8 cellular contexts compared by ENCODE assay signal in the genomic region with DNA sequence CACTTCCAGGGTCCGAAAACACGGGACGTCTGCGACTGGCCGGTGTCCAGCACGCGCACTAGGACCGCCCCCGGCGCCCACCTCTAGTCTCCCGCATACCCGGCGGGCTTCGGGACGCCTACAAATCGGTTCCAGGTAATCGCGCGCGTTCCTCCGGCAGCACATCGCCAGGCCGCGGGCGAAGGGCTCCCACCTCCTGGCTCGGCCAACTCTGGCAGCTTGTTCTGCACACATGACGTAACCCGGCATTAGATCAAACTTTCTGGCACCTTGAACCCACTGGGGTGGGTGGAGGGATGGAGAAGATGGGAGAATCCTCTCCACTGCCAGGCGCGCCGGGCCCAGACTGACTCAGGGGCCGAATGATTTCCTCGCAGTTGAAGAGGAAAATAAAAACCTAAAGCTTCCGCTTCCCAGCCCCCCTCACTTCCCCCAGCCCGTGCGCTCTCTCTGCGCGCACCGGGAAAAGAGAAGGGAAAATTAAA. TPM values are rescaled to one million over a fixed set of nuclear protein-coding genes. Genes with fewer than 3 reads are reported as not detected.
DNase-seq lines count a peak whose midpoint lies in the region; ATAC-seq, FAIRE-seq and TF ChIP-seq lines count a peak whose summit lies in the region.

No MANE protein-coding gene starts in this region.

- peak overlapping the region; percentile 97 to 98 for H3K4me2 ChIP-seq in H1 (ENCODE audit: insufficient read depth in 1 of 2, low read depth in 2 of 2, low read length in 2 of 2)

- H3K9ac ChIP-seq in H1 (replicated peaks in 1 of 4; ENCODE audit: extremely low read depth in 1 of 4, low read depth in 3 of 4, low read length in 3 of 4) = peak overlapping the region; percentile 36 to 52 (median 40); a peak in 6 of 7 replicates

- H3K4me3 Mint-ChIP-seq in activated T-cell treated with anti-CD3 and anti-CD28 coated beads, Interleukin-2, amount 50 U/mL, for 24 hours = peak overlapping the region; percentile 52

- H3K27ac ChIP-seq in RWPE1 (peak overlapping the region; percentile 99), H1 (ENCODE audit: low read depth, low read length) (no peak overlapping the region), mesodermal cell (ENCODE audit: low read depth, low read length, severe bottlenecking) (no peak overlapping the region), upper lobe of right lung (peak overlapping the region; percentile 15)

- peaks cover 32% of the 10 kb centered on the region for H3K4me1 Mint-ChIP-seq in activated T-cell treated with anti-CD3 and anti-CD28 coated beads, Interleukin-2, amount 50 U/mL, for 24 hours (ENCODE audit: low read depth)

- 1% methylated on average over 39 of the region's 39 CpGs; no CpG with 5 or more reads in 1 of the 2 experiments for WGBS in H1 (ENCODE audit: extremely low coverage in 1 of 2, insufficient coverage in 1 of 2, insufficient read length in 1 of 2, insufficient replicate concordance in 2 of 2, low coverage in 1 of 2, low lambda C conversion rate in 2 of 2, missing lambda C conversion rate in 1 of 2), 2 experiments
- 1% methylated on average over 21 to 26 of the region's 39 CpGs for WGBS in mesodermal cell (ENCODE audit: insufficient coverage in 2 of 2), 2 experiments

- TF ChIP-seq RAD21 in H1 (IDR thresholded peaks at IDR 0.05 in 1 of 2, conservative IDR thresholded peaks at IDR 0.05 in 1 of 2; ENCODE audit: low read depth in 2 of 2, low read length in 2 of 2) = no peak

- no peak overlapping the region for H3K23ac ChIP-seq in H1 (ENCODE audit: insufficient read length)

- H2BK12ac ChIP-seq in H1 (ENCODE audit: low read depth, low read length) = no peak overlapping the region; the same call in 1 of the 2 replicates

- H2BK120ac ChIP-seq in H1 (replicated peaks; ENCODE audit: low read depth, low read length) = peak overlapping the region; percentile 61

- peaks cover 0 to 42% of the 10 kb centered on the region in 2 experiments; a peak in 3 of 4 replicates for H3K79me2 ChIP-seq in H1 (ENCODE audit: control insufficient read depth in 1 of 2, insufficient read depth in 2 of 2, low read length in 2 of 2)

- H3K36me3 Mint-ChIP-seq in activated T-cell treated with anti-CD3 and anti-CD28 coated beads, Interleukin-2, amount 50 U/mL, for 24 hours (ENCODE audit: low read depth) = no peaks in the 10 kb centered on the region

- no peak for ATAC-seq in upper lobe of right lung
- no peak for ATAC-seq in HG02798 (IDR thresholded peaks at IDR 0.05; ENCODE audit: poor library complexity, unreplicated experiment)

- POLR2A ChIA-PET in RWPE1 (lab: Yijun Ruan, JAX; ENCODE audit: low non-redundant PET) = interaction anchor here (0.6 kb wide), 1 partner anchor 203 kb away, joined by 6 read pairs; no protein-coding TSS in a partner anchor
- POLR2A ChIA-PET in H1 (lab: Charles Lee; ENCODE audit: partially characterized antibody) = interaction anchor here (0.7 to 1.5 kb wide), 4 partner anchors 10 to 107 kb away, joined by 3 read pairs; no protein-coding TSS in a partner anchor

- H3K79me1 ChIP-seq in H1 (ENCODE audit: low read depth, low read length) = no peaks in the 10 kb centered on the region

- H3K27me3 ChIP-seq in H1 (replicated peaks in 1 of 4; ENCODE audit: control insufficient read depth in 3 of 4, extremely low read depth in 1 of 4, insufficient read depth in 3 of 4, low read length in 3 of 4) (peaks cover 0 to 14% (median 5%) of the 10 kb centered on the region in 4 experiments; a peak in 4 of 7 replicates), upper lobe of right lung (peaks cover 25% of the 10 kb centered on the region)

- H3K14ac ChIP-seq in H1 (ENCODE audit: insufficient read length) = no peak overlapping the region

- CTCF ChIA-PET in RWPE1 (lab: Yijun Ruan, JAX) = interaction anchor here (0.7 kb wide), 1 partner anchor 50 kb away, joined by 3 read pairs; no protein-coding TSS in a partner anchor
- CTCF ChIA-PET in H1 (lab: Charles Lee; ENCODE audit: partially characterized antibody) = interaction anchor here (0.6 to 1.0 kb wide), 3 partner anchors 63 to 564 kb away, joined by 3 to 4 read pairs (median 3); no protein-coding TSS in a partner anchor

- H3K18ac ChIP-seq in H1 (ENCODE audit: extremely low read depth, low read length) = peak overlapping the region; percentile 15; the same call in 1 of the 2 replicates

- H4K91ac ChIP-seq in H1 (replicated peaks; ENCODE audit: insufficient read length, low read length) = peak overlapping the region; percentile 55

- H2BK15ac ChIP-seq in H1 (ENCODE audit: low read length) = peak overlapping the region; percentile 29; the same call in 1 of the 2 replicates

- H2BK20ac ChIP-seq in H1 (ENCODE audit: low read length) = no peak overlapping the region

- no peak for FAIRE-seq in H1 (lab: Jason Lieb, UNC)

- no peak for TF ChIP-seq POLR2A in H1 (IDR thresholded peaks at IDR 0.05; ENCODE audit: control extremely low read depth in 1 of 2, low read depth in 2 of 2, low read length in 2 of 2)

- H3K36me3 ChIP-seq in H1 (ENCODE audit: control insufficient read depth in 2 of 4, insufficient read depth in 4 of 4, low read length in 3 of 4) (no peaks in the 10 kb centered on the region), mesodermal cell (ENCODE audit: control insufficient read depth, insufficient read depth, low read length) (no peaks in the 10 kb centered on the region), upper lobe of right lung (no peaks in the 10 kb centered on the region)

- no peak overlapping the region for H4K5ac ChIP-seq in H1 (ENCODE audit: insufficient read length, low read depth, low read length)

- peak overlapping the region; percentile 70 for H3K4ac ChIP-seq in H1 (replicated peaks; ENCODE audit: insufficient read length, low read depth, low read length)

- intact Hi-C loops in upper lobe of right lung (cut with DNase I) = no loop called here

- H2BK5ac ChIP-seq in H1 (ENCODE audit: low read depth, low read length) = peak overlapping the region; percentile 60; the same call in 1 of the 2 replicates

- H3K9me3 Mint-ChIP-seq in activated T-cell treated with anti-CD3 and anti-CD28 coated beads, Interleukin-2, amount 50 U/mL, for 24 hours = no peaks in the 10 kb centered on the region

- H3K27me3 Mint-ChIP-seq in activated T-cell treated with anti-CD3 and anti-CD28 coated beads, Interleukin-2, amount 50 U/mL, for 24 hours = peaks cover 80% of the 10 kb centered on the region

- no peak for TF ChIP-seq EP300 in H1 (IDR thresholded peaks at IDR 0.05; ENCODE audit: borderline replicate concordance in 1 of 2, low read depth in 2 of 2, low read length in 2 of 2)

- no peak for TF ChIP-seq CTCF in RWPE1 (conservative IDR thresholded peaks at IDR 0.05; ENCODE audit: low read depth)
- TF ChIP-seq CTCF in H1 (IDR thresholded peaks at IDR 0.05; ENCODE audit: control extremely low read depth in 1 of 3, insufficient read depth in 1 of 3, low read depth in 1 of 3, low read length in 3 of 3) = no peak
- TF ChIP-seq CTCF in upper lobe of right lung (IDR thresholded peaks at IDR 0.05) = no peak

- no peak overlapping the region for H3K27ac Mint-ChIP-seq in activated T-cell treated with anti-CD3 and anti-CD28 coated beads, Interleukin-2, amount 50 U/mL, for 24 hours

- H3K4me3 ChIP-seq in H1 (ENCODE audit: extremely low read depth in 1 of 4, insufficient read depth in 2 of 4, low read depth in 3 of 4, low read length in 4 of 4) (peak overlapping the region; percentile 77 to 93 (median 86)), mesodermal cell (ENCODE audit: extremely low read depth, insufficient read depth, low read length, poor library complexity, severe bottlenecking) (peak overlapping the region; percentile 71), upper lobe of right lung (peak overlapping the region; percentile 63)

- peaks cover 1 to 3% (median 2%) of the 10 kb centered on the region in 4 experiments; a peak in 4 of 7 replicates for H3K4me1 ChIP-seq in H1 (replicated peaks in 1 of 4; ENCODE audit: control insufficient read depth in 3 of 4, insufficient read depth in 4 of 4, low read length in 3 of 4)
- H3K4me1 ChIP-seq in mesodermal cell (ENCODE audit: control insufficient read depth, insufficient read depth, low read length, poor library complexity, severe bottlenecking) = peaks cover 8% of the 10 kb centered on the region
- H3K4me1 ChIP-seq in upper lobe of right lung = peaks cover 28% of the 10 kb centered on the region

- H3K9me3 ChIP-seq in H1 (ENCODE audit: insufficient read depth in 2 of 2, low read depth in 1 of 2, low read length in 1 of 2) (no peaks in the 10 kb centered on the region), mesodermal cell (ENCODE audit: control insufficient read depth, low read length) (no peaks in the 10 kb centered on the region), upper lobe of right lung (no peaks in the 10 kb centered on the region)

- H3K56ac ChIP-seq in H1 (replicated peaks; ENCODE audit: insufficient read length, low read depth, low read length) = peak overlapping the region; percentile 72

- H4K8ac ChIP-seq in H1 (ENCODE audit: extremely low read depth, insufficient read depth, low read length) = no peak overlapping the region; the same call in 1 of the 2 replicates

- H4K20me1 ChIP-seq in H1 (replicated peaks in 1 of 2; ENCODE audit: control insufficient read depth in 1 of 2, insufficient read depth in 2 of 2, low read length in 2 of 2) = no peaks in the 10 kb centered on the region

- peak overlapping the region; percentile 43; the same call in 1 of the 2 replicates for H2AFZ ChIP-seq in H1 (ENCODE audit: low read length)

- peaks cover 31% of the 10 kb centered on the region for H3K23me2 ChIP-seq in H1 (ENCODE audit: low read depth, low read length)

- H2AK5ac ChIP-seq in H1 (ENCODE audit: low read depth, low read length) = no peak overlapping the region

- peak; percentile 31 for DNase-seq in activated T-cell treated with anti-CD3 and anti-CD28 coated beads, Interleukin-2, amount 50 U/mL, for 24 hours
- DNase-seq in activated T-cell treated with anti-CD3 and anti-CD28 coated beads for 4 hours = no peak
- DNase-seq in RWPE1 (ENCODE audit: low spot score) = peak; percentile 42
- DNase-seq in H1 (ENCODE audit: low read depth in 1 of 2, low spot score in 2 of 2) = peak in 1 of 2 experiments; percentile 73
- DNase-seq in upper lobe of right lung = peak; percentile 69
- no peak for DNase-seq in germinal center (ENCODE audit: low spot score)

RNA-seq across cellular contexts. Expression of gene EFNA5, which starts 1.2 kb away (rescaled TPM):
- 17.6 and 21.8 TPM in 2 replicates for total RNA-seq in H1 (2021; fragmentation: NEBNext Ultra II Directional; extraction: Animal tissue kit (Norgen Biotek cat#: 25700))
- 9.4 and 9.6 TPM in 2 replicates for polyA plus RNA-seq in H1 (2011; rRNA removed)
- polyA plus RNA-seq in H1 (2011; cell fraction: cytosol; rRNA removed) = 3.6 TPM
- polyA plus RNA-seq in H1 (2011; cell fraction: nucleus; rRNA removed) = 4.9 TPM
- 10.0 to 11.0 TPM (median 10.1 TPM) in 4 replicates for polyA plus RNA-seq in H1 (2012, experiment 1 of 2)
- 20.6 TPM for polyA plus RNA-seq in H1 (2012, experiment 2 of 2)
- polyA plus RNA-seq in H1 (2013, experiment 1 of 2) = 7.2 TPM
- 11.3 TPM for polyA plus RNA-seq in H1 (2013, experiment 2 of 2)
- polyA minus RNA-seq in H1 (2011; rRNA and poly(A)+ RNA removed) = 12.1 and 20.3 TPM in 2 replicates
- 16.2 TPM for polyA minus RNA-seq in H1 (2011; cell fraction: cytosol; rRNA and poly(A)+ RNA removed)
- polyA minus RNA-seq in H1 (2011; cell fraction: nucleus; rRNA and poly(A)+ RNA removed) = 37.6 TPM
- 8.3 TPM for polyA plus RNA-seq in mesodermal cell (2013, experiment 1 of 2)
- 6.0 TPM for polyA plus RNA-seq in mesodermal cell (2013, experiment 2 of 2)
- 12.0 TPM for total RNA-seq in upper lobe of right lung

Comparison
In these comparisons a context has a peak if more than half of its experiments do, and no peak if none do; other contexts are left out.
1. DNase-seq: peak in activated T-cell treated with anti-CD3 and anti-CD28 coated beads, Interleukin-2, amount 50 U/mL, for 24 hours (single experiment), RWPE1 (single experiment) and upper lobe of right lung (single experiment); none in activated T-cell treated with anti-CD3 and anti-CD28 coated beads for 4 hours (single experiment) and germinal center (single experiment).
2. H3K27ac ChIP-seq: peak in RWPE1 (single experiment) and upper lobe of right lung (single experiment); none in H1 (single experiment) and mesodermal cell (single experiment).
3. Peak in every context shown above with its lines, with median percentiles within 50 percentile points of each other: H3K4me3 ChIP-seq.